Comparison of ENCODE assay signal across 2 cellular contexts in the genomic region with DNA sequence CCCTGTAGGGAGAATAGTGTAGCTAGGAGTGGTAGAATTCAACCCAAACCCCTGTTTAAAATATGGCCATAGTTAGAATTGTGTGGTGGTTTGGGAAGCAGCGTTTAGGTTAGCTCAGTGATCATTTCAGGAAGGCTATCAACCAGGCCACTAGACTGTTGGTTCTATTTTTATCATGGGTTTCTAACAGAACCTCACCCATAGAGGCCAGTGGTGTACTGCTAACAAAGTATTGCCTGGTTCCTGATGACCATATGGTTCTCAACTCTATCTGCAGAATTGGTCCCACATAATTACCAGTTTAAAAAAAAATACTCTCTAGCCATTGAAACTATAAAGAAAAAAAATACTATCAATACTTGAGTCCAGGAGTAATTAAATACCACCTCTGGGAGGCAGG.
TF ChIP-seq lines count a peak whose summit lies in the region.

No MANE protein-coding gene starts in this region.

TF ChIP-seq in liver, 16 proteins besides CTCF, POLR2A, EP300 and RAD21 (continued from another document):
- TF ChIP-seq, protein P1, sequence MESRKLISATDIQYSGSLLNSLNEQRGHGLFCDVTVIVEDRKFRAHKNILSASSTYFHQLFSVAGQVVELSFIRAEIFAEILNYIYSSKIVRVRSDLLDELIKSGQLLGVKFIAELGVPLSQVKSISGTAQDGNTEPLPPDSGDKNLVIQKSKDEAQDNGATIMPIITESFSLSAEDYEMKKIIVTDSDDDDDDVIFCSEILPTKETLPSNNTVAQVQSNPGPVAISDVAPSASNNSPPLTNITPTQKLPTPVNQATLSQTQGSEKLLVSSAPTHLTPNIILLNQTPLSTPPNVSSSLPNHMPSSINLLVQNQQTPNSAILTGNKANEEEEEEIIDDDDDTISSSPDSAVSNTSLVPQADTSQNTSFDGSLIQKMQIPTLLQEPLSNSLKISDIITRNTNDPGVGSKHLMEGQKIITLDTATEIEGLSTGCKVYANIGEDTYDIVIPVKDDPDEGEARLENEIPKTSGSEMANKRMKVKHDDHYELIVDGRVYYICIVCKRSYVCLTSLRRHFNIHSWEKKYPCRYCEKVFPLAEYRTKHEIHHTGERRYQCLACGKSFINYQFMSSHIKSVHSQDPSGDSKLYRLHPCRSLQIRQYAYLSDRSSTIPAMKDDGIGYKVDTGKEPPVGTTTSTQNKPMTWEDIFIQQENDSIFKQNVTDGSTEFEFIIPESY (IDR thresholded peaks at IDR 0.05), result no peak

TF ChIP-seq in HepG2, 621 proteins besides CTCF, POLR2A, EP300 and RAD21 (continued from another document):
- no peak for TF ChIP-seq ONECUT2 (CRISPR knock-in tag; IDR thresholded peaks at IDR 0.05)
- TF ChIP-seq SRSF4 (IDR thresholded peaks at IDR 0.05; ENCODE audit: low read depth, low read length, poor library complexity, severe bottlenecking), result no peak
- no peak for TF ChIP-seq ZNF788 (CRISPR knock-in tag; IDR thresholded peaks at IDR 0.05; ENCODE audit: borderline replicate concordance)
- no peak for TF ChIP-seq ZNF724P (CRISPR knock-in tag; IDR thresholded peaks at IDR 0.05; ENCODE audit: borderline replicate concordance)
- TF ChIP-seq, protein P2, sequence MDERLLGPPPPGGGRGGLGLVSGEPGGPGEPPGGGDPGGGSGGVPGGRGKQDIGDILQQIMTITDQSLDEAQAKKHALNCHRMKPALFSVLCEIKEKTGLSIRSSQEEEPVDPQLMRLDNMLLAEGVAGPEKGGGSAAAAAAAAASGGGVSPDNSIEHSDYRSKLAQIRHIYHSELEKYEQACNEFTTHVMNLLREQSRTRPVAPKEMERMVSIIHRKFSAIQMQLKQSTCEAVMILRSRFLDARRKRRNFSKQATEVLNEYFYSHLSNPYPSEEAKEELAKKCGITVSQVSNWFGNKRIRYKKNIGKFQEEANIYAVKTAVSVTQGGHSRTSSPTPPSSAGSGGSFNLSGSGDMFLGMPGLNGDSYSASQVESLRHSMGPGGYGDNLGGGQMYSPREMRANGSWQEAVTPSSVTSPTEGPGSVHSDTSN (CRISPR knock-in tag; IDR thresholded peaks at IDR 0.05), result no peak
- TF ChIP-seq, protein P3, sequence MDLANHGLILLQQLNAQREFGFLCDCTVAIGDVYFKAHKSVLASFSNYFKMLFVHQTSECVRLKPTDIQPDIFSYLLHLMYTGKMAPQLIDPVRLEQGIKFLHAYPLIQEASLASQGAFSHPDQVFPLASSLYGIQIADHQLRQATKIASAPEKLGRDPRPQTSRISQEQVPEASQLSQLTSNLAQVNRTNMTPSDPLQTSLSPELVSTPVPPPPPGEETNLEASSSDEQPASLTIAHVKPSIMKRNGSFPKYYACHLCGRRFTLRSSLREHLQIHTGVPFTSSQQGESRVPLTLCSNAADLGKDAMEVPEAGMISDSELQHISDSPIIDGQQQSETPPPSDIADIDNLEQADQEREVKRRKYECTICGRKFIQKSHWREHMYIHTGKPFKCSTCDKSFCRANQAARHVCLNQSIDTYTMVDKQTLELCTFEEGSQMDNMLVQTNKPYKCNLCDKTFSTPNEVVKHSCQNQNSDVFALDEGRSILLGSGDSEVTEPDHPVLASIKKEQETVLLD (CRISPR knock-in tag; IDR thresholded peaks at IDR 0.05; ENCODE audit: low read depth), result no peak
- TF ChIP-seq ZNF275 (CRISPR knock-in tag; IDR thresholded peaks at IDR 0.05; ENCODE audit: borderline replicate concordance), result no peak
- no peak for TF ChIP-seq ZKSCAN8 (CRISPR knock-in tag; IDR thresholded peaks at IDR 0.05; ENCODE audit: borderline replicate concordance)
